Comparison of ENCODE assay signal across 24 cellular contexts in genomic region chr20:56223352-56223751, GRCh38. TPM values are rescaled to one million over a fixed set of nuclear protein-coding genes. Genes with fewer than 3 reads are reported as not detected.
DNase-seq lines count a peak whose midpoint lies in the region; ATAC-seq and TF ChIP-seq lines count a peak whose summit lies in the region.
"Had no signal": no experiment of that assay in that cellular context is flagged by ENCODE, and none has a peak within 500 bp of the region (broad histone marks: within the 10 kb centered on the region; RNA-seq: fewer than 3 reads in every experiment).

No MANE protein-coding gene starts in this region.

- ATAC-seq in GM21515 (IDR thresholded peaks at IDR 0.05; ENCODE audit: unreplicated experiment) (no peak), GM19324 (IDR thresholded peaks at IDR 0.05; ENCODE audit: low FRiP score, unreplicated experiment) (no peak)
- ATAC-seq: HCT116 had no signal

- H3K9me3 ChIP-seq in MG63, result no peaks in the 10 kb centered on the region
- no peaks in the 10 kb centered on the region for H3K9me3 ChIP-seq in prostate gland
- H3K9me3 ChIP-seq in transverse colon, result no peaks in the 10 kb centered on the region

- H3K36me3 ChIP-seq in MG63 (no peaks in the 10 kb centered on the region), prostate gland (no peaks in the 10 kb centered on the region), transverse colon (no peaks in the 10 kb centered on the region)

- intact Hi-C loops in prostate gland (cut with DNase I) (no loop called here), transverse colon (cut with DNase I; ENCODE audit: low total_unique reads) (no loop called here)

- TF ChIP-seq CTCF in epithelial cell of esophagus (IDR thresholded peaks at IDR 0.05; ENCODE audit: insufficient read depth, low read depth, low read length, missing control alignments) (no peak), prostate gland (IDR thresholded peaks at IDR 0.05) (no peak), transverse colon (IDR thresholded peaks at IDR 0.05) (no peak)

- H3K27ac ChIP-seq in prostate gland (no peak overlapping the region), transverse colon (peak overlapping the region in 2 of 4 donors; percentile 17 to 35)
- H3K27ac ChIP-seq: HL-60 had no signal

- H3K4me1 ChIP-seq in prostate gland (replicated peaks) (no peaks in the 10 kb centered on the region), transverse colon (peaks cover 0 to 9% (median 0%) of the 10 kb centered on the region in 4 donors)

- DNase-seq in MG63, result peak; percentile 34
- peak; percentile 61 for DNase-seq in astrocyte of the hippocampus (ENCODE audit: low read depth, low spot score)
- peak; percentile 4 for DNase-seq in epithelial cell of esophagus (ENCODE audit: low read depth)
- DNase-seq in prostate gland (ENCODE audit: low spot score), result peak; percentile 40
- DNase-seq in NCI-H446 treated with DMSO at 0.1 percent for 48 hours (lab: John Stamatoyannopoulos, UW), result no peak
- no peak for DNase-seq in transverse colon
- DNase-seq: Calu3, DMS79 treated with DMSO at 0.1 percent for 48 hours, GF-D8, MV-4-11, NCI-H1105, NCI-H146, NCI-H1930, NCI-H2227 treated with DMSO at 0.1 percent for 48 hours, NCI-H510A, NCI-H748 treated with DMSO at 0.1 percent for 48 hours, SHP77 had no signal

- no peak overlapping the region for H3K4me3 ChIP-seq in MG63
- no peak overlapping the region for H3K4me3 ChIP-seq in epithelial cell of esophagus (ENCODE audit: low read length)
- no peak overlapping the region for H3K4me3 ChIP-seq in prostate gland
- H3K4me3 ChIP-seq in transverse colon, result no peak overlapping the region

- no peak for TF ChIP-seq EP300 in transverse colon (IDR thresholded peaks at IDR 0.05; ENCODE audit: low read depth)

- H3K27me3 ChIP-seq in MG63 (no peaks in the 10 kb centered on the region), prostate gland (replicated peaks; ENCODE audit: insufficient read depth) (no peaks in the 10 kb centered on the region), transverse colon (no peaks in the 10 kb centered on the region)

- TF ChIP-seq POLR2A in prostate gland (IDR thresholded peaks at IDR 0.05) (no peak), transverse colon (IDR thresholded peaks at IDR 0.05) (no peak)

- in situ Hi-C loops in transverse colon (cut with MboI; ENCODE audit: low pct_ligation_motif_present in 1 of 4, low pct_unique_long_range_greater_than_20kb in 1 of 4, low sequenced_read_pairs in 3 of 4), result no loop called here

- WGBS in prostate gland, result 42% methylated on average over 7 of the region's 7 CpGs
- 45 to 71% methylated on average over 2 to 7 of the region's 7 CpGs for WGBS in transverse colon (ENCODE audit: low coverage in 1 of 2), 2 donors

RNA-seq across cellular contexts. Expression of gene MC3R, which starts 25.2 kb away (rescaled TPM):
- total RNA-seq in MG63 (2014; rRNA removed; shearing (Covaris generic); ENCODE audit: low replicate concordance), result not detected in 2 replicates
- total RNA-seq in prostate gland (not detected), transverse colon (not detected)
- total RNA-seq: A172, Calu3, H4, SK-MEL-5 had no signal

Comparison
In these comparisons a context has a peak if more than half of its experiments do, and no peak if none do; other contexts are left out.
1. DNase-seq: peak in MG63 (single experiment), astrocyte of the hippocampus (single experiment), epithelial cell of esophagus (single experiment) and prostate gland (single experiment); none in NCI-H446 treated with DMSO at 0.1 percent for 48 hours (single experiment) and transverse colon (single experiment).